In genomic region chr3:124033360-124034015, GRCh38 we compare ENCODE assay signal across 8 cellular contexts. TPM values are rescaled to one million over a fixed set of nuclear protein-coding genes. Genes with fewer than 3 reads are reported as not detected.
A peak's percentile ranks its signal among the peaks of the same experiment; 100 is the strongest.
DNase-seq lines count a peak whose midpoint lies in the region; ATAC-seq, FAIRE-seq and TF ChIP-seq lines count a peak whose summit lies in the region.

Gene KALRN (plus strand): TSS chr3:124033369.

- no TSS peak for BruUV-seq in HCT116 (replicated peaks; lab: Mats Ljungman, UMichigan)

- H2AFZ ChIP-seq in HCT116 (ENCODE audit: low read depth, low read length, poor library complexity, severe bottlenecking): peak within 1 kb of the TSS; percentile 93
- H2AFZ ChIP-seq in fibroblast of lung (ENCODE audit: low read length): peak within 1 kb of the TSS; percentile 74

- H3K9me3 ChIP-seq in ES-I3 (ENCODE audit: control insufficient read depth, insufficient read depth, low read length) (no peaks in the 10 kb centered on the region), HCT116 (ENCODE audit: control insufficient read depth in 1 of 2, insufficient read depth in 1 of 2, low read depth in 1 of 2, low read length in 2 of 2) (no peaks in the 10 kb centered on the region), fibroblast of lung (ENCODE audit: control insufficient read depth, insufficient read depth, low read depth, low read length) (no peaks in the 10 kb centered on the region)

- H3K4me3 Mint-ChIP-seq in natural killer cell treated with Interleukin-12 subunit alpha and Interleukin-12 subunit beta and Interleukin-15 and Interleukin-18, amount 100 ng/mL, for 72 hours: peak within 1 kb of the TSS; percentile 89

- H3K36me3 ChIP-seq in ES-I3 (ENCODE audit: insufficient read depth, low read length) (no peaks in the 10 kb centered on the region), HCT116 (ENCODE audit: control insufficient read depth in 1 of 2, insufficient read depth in 2 of 2, low read length in 2 of 2) (no peaks in the 10 kb centered on the region), fibroblast of lung (ENCODE audit: control insufficient read depth, insufficient read depth, low read length) (no peaks in the 10 kb centered on the region)

- POLR2A ChIA-PET in HCT116 (lab: Charles Lee): no interaction called here

- H3K36me3 Mint-ChIP-seq in natural killer cell treated with Interleukin-12 subunit alpha and Interleukin-12 subunit beta and Interleukin-15 and Interleukin-18, amount 100 ng/mL, for 72 hours: peaks cover 4% of the 10 kb centered on the region

- peaks cover 6 to 10% of the 10 kb centered on the region in 2 donors for H3K4me1 Mint-ChIP-seq in natural killer cell treated with Interleukin-12 subunit alpha and Interleukin-12 subunit beta and Interleukin-15 and Interleukin-18, amount 100 ng/mL, for 72 hours (ENCODE audit: low read depth in 2 of 2)

- H3K4me1 ChIP-seq in ES-I3 (ENCODE audit: insufficient read depth, low read length) (no peaks in the 10 kb centered on the region), HCT116 (ENCODE audit: control insufficient read depth in 1 of 2, insufficient read depth in 2 of 2, low read length in 2 of 2) (peaks cover 4 to 6% of the 10 kb centered on the region in 2 experiments; a peak in 2 of 4 replicates), fibroblast of lung (ENCODE audit: control insufficient read depth, extremely low read depth, insufficient read depth, low read length) (peaks cover 3% of the 10 kb centered on the region)

- H3K27ac Mint-ChIP-seq in natural killer cell treated with Interleukin-12 subunit alpha and Interleukin-12 subunit beta and Interleukin-15 and Interleukin-18, amount 100 ng/mL, for 72 hours: no peak within 1 kb of the TSS

- no peaks in the 10 kb centered on the region for H3K9me2 ChIP-seq in HCT116 (ENCODE audit: insufficient read depth)

- DNase-seq in HCT116 (ENCODE audit: low read depth, low spot score): no peak
- DNase-seq in fibroblast of lung (ENCODE audit: low read depth in 2 of 2): peak; percentile 5 to 12
- no peak for DNase-seq in natural killer cell treated with Interleukin-12 subunit alpha and Interleukin-12 subunit beta and Interleukin-15 and Interleukin-18, amount 100 ng/mL, for 72 hours (ENCODE audit: low spot score)
- DNase-seq in Kasumi-1 (lab: John Stamatoyannopoulos, UW): no peak
- DNase-seq in SKM-1 treated with dmso at 0.1 percent for 144 hours (lab: John Stamatoyannopoulos, UW; ENCODE audit: unreplicated experiment): no peak
- DNase-seq in RCC 7860 (ENCODE audit: low spot score): no peak

- H3K4me3 ChIP-seq in HCT116 (replicated peaks in 1 of 2; ENCODE audit: low read depth in 1 of 2, low read length in 2 of 2) (peak within 1 kb of the TSS; percentile 38 to 58), fibroblast of lung (replicated peaks in 1 of 4; ENCODE audit: control extremely low read depth in 1 of 4, insufficient read depth in 1 of 4, low read depth in 3 of 4, low read length in 4 of 4) (peak within 1 kb of the TSS; percentile 44 to 65 (median 62))

- no peak for FAIRE-seq in RCC 7860 (lab: Jason Lieb, UNC)

- H3K9me3 Mint-ChIP-seq in natural killer cell treated with Interleukin-12 subunit alpha and Interleukin-12 subunit beta and Interleukin-15 and Interleukin-18, amount 100 ng/mL, for 72 hours: no peaks in the 10 kb centered on the region

- H3K27me3 Mint-ChIP-seq in natural killer cell treated with Interleukin-12 subunit alpha and Interleukin-12 subunit beta and Interleukin-15 and Interleukin-18, amount 100 ng/mL, for 72 hours: peaks cover 35% of the 10 kb centered on the region in 2 donors

- intact Hi-C loops in HCT116 (cut with micrococcal nuclease): no loop called here

- H3K9ac ChIP-seq in ES-I3 (ENCODE audit: low read depth, low read length) (peak within 1 kb of the TSS; percentile 95), HCT116 (ENCODE audit: low read length) (peak within 1 kb of the TSS; percentile 44; the same call in 1 of the 2 replicates), fibroblast of lung (ENCODE audit: insufficient read depth, low read length) (peak within 1 kb of the TSS; percentile 60)

- RAD21 ChIA-PET in HCT116 (lab: Charles Lee; ENCODE audit: low non-redundant PET in 1 of 2, low total read pairs in 2 of 2, uncharacterized antibody in 2 of 2, unreplicated experiment in 2 of 2): no interaction called here

- H3K4me2 ChIP-seq in HCT116 (ENCODE audit: low read length) (peak within 1 kb of the TSS; percentile 83), fibroblast of lung (ENCODE audit: extremely low read depth, insufficient read depth, low read length) (peak within 1 kb of the TSS; percentile 94)

- TF ChIP-seq RAD21 in HCT116 (IDR thresholded peaks at IDR 0.05; ENCODE audit: low read depth): no peak

- H3K27ac ChIP-seq in HCT116 (ENCODE audit: low read depth, low read length): peak within 1 kb of the TSS; percentile 20; the same call in 1 of the 2 replicates
- peak within 1 kb of the TSS; percentile 97 for H3K27ac ChIP-seq in VCaP
- no peak within 1 kb of the TSS for H3K27ac ChIP-seq in fibroblast of lung (ENCODE audit: insufficient read depth, low read length)

- ATAC-seq in HCT116: peak; percentile 25
- ATAC-seq in natural killer cell treated with Interleukin-12 subunit alpha and Interleukin-12 subunit beta and Interleukin-15 and Interleukin-18, amount 100 ng/mL, for 72 hours: peak; percentile 51 to 60

- CTCF ChIA-PET in HCT116 (lab: Charles Lee): interaction anchor here (0.6 to 2.0 kb wide), 18 partner anchors 9 to 435 kb away, joined by 3 to 11 read pairs (median 4); no protein-coding TSS in a partner anchor

- H3K79me2 ChIP-seq in HCT116 (ENCODE audit: insufficient read depth, low read length) (no peaks in the 10 kb centered on the region), fibroblast of lung (ENCODE audit: control insufficient read depth, insufficient read depth, low read length) (no peaks in the 10 kb centered on the region)

- H3K27me3 ChIP-seq in HCT116 (ENCODE audit: insufficient read depth, low read length): peaks cover 46% of the 10 kb centered on the region
- H3K27me3 ChIP-seq in fibroblast of lung (ENCODE audit: control insufficient read depth, insufficient read depth, low read length): peaks cover 17% of the 10 kb centered on the region

- TF ChIP-seq POLR2A in HCT116 (IDR thresholded peaks at IDR 0.05; ENCODE audit: borderline replicate concordance, extremely low read depth, insufficient read depth, insufficient read length): no peak

- TF ChIP-seq CTCF in HCT116 (IDR thresholded peaks at IDR 0.05 in 2 of 3, conservative IDR thresholded peaks at IDR 0.05 in 1 of 3; ENCODE audit: borderline replicate concordance in 1 of 3, insufficient read depth in 1 of 3, low read depth in 2 of 3, low read length in 2 of 3): no peak
- peak; percentile 11; the same call in 1 of the 2 replicates for TF ChIP-seq CTCF in VCaP (conservative IDR thresholded peaks at IDR 0.05)
- no peak for TF ChIP-seq CTCF in fibroblast of lung (conservative IDR thresholded peaks at IDR 0.05 in 1 of 2, IDR thresholded peaks at IDR 0.05 in 1 of 2; ENCODE audit: low read depth in 1 of 2, low read length in 2 of 2)

- H4K20me1 ChIP-seq in HCT116 (ENCODE audit: insufficient read depth): no peaks in the 10 kb centered on the region
- no peaks in the 10 kb centered on the region for H4K20me1 ChIP-seq in fibroblast of lung (ENCODE audit: control insufficient read depth, extremely low read depth, insufficient read depth, low read length)

TF ChIP-seq in HCT116, 20 proteins besides CTCF, POLR2A, EP300 and RAD21 (continues in another document):
- no peak for TF ChIP-seq CBX3 (IDR thresholded peaks at IDR 0.05; ENCODE audit: low read depth)
- no peak for TF ChIP-seq MAX (IDR thresholded peaks at IDR 0.05)
- no peak for TF ChIP-seq EGR1 (IDR thresholded peaks at IDR 0.05; ENCODE audit: low read depth)
- no peak for TF ChIP-seq ZBTB33 (IDR thresholded peaks at IDR 0.05; ENCODE audit: extremely low read depth, insufficient replicate concordance, low read length)
- no peak for TF ChIP-seq ZFX (IDR thresholded peaks at IDR 0.05)
- no peak for TF ChIP-seq YY1 (IDR thresholded peaks at IDR 0.05; ENCODE audit: extremely low read depth, insufficient replicate concordance, low read depth, low read length)
- no peak for TF ChIP-seq ELF1 (IDR thresholded peaks at IDR 0.05; ENCODE audit: borderline replicate concordance, low read depth)
- no peak for TF ChIP-seq SIN3A (IDR thresholded peaks at IDR 0.05; ENCODE audit: low read depth)
- no peak for TF ChIP-seq FOSL1 (IDR thresholded peaks at IDR 0.05; ENCODE audit: low read depth)
- no peak for TF ChIP-seq EZH2 (IDR thresholded peaks at IDR 0.05)
- TF ChIP-seq JUND (IDR thresholded peaks at IDR 0.05): no peak
- no peak for TF ChIP-seq POLR2AphosphoS5 (IDR thresholded peaks at IDR 0.05; ENCODE audit: low read depth, low read length)
- no peak for TF ChIP-seq ATF3 (IDR thresholded peaks at IDR 0.05)
- TF ChIP-seq SRF (IDR thresholded peaks at IDR 0.05; ENCODE audit: low read depth): no peak

RNA-seq across cellular contexts. Expression of gene KALRN, which starts in this region (rescaled TPM):
- total RNA-seq in HCT116 (2021; ENCODE audit: unreplicated experiment) (2.6 TPM), fibroblast of lung (3.5 and 3.9 TPM in 2 replicates)
- polyA plus RNA-seq in HCT116 (2012): 1.3 and 1.5 TPM in 2 replicates
- polyA plus RNA-seq in fibroblast of lung: 1.9 and 3.7 TPM in 2 replicates
- polyA plus RNA-seq in fibroblast of lung (2012): 1.4 and 4.0 TPM in 2 replicates
- polyA minus RNA-seq in fibroblast of lung (ENCODE audit: low replicate concordance): 3.3 and 6.8 TPM in 2 replicates
- under 1 TPM; 0.26 to 0.86 TPM for total RNA-seq in natural killer cell treated with Interleukin-12 subunit alpha and Interleukin-12 subunit beta and Interleukin-15 and Interleukin-18, amount 100 ng/mL, for 72 hours

Comparison
In these comparisons a context has a peak if more than half of its experiments do, and no peak if none do; other contexts are left out.
1. Peak in ATAC-seq in natural killer cell treated with Interleukin-12 subunit alpha and Interleukin-12 subunit beta and Interleukin-15 and Interleukin-18, amount 100 ng/mL, for 72 hours; RNA of the gene not detected or under 1 TPM.
2. H3K9ac ChIP-seq: peak in every context shown above with its lines; median percentile 95 in ES-I3; 60 in fibroblast of lung; 44 in HCT116.
3. DNase-seq: peak in fibroblast of lung (2 of 2); none in HCT116 (single experiment), natural killer cell treated with Interleukin-12 subunit alpha and Interleukin-12 subunit beta and Interleukin-15 and Interleukin-18, amount 100 ng/mL, for 72 hours (single experiment), Kasumi-1 (0 of 2), SKM-1 treated with dmso at 0.1 percent for 144 hours (single experiment) and RCC 7860 (single experiment).